In genomic region chr19:3003046-3003445, GRCh38 we compare ENCODE assay signal across 22 cellular contexts. TPM values are rescaled to one million over a fixed set of nuclear protein-coding genes. Genes with fewer than 3 reads are reported as not detected.
"Had no signal": no experiment of that assay in that cellular context is flagged by ENCODE, and none has a peak within 500 bp of the region (broad histone marks: within the 10 kb centered on the region; RNA-seq: fewer than 3 reads in every experiment).

No MANE protein-coding gene starts in this region.

- H3K27ac Mint-ChIP-seq: activated CD4-positive, alpha-beta memory T cell treated with anti-CD3 and anti-CD28 coated beads, Interleukin-2, amount 10 ng/mL, durations not matched to agents 7 days and 5 days; activated CD4-positive, alpha-beta T cell treated with anti-CD3 and anti-CD28 coated beads for 36 hours; activated naive CD4-positive, alpha-beta T cell treated with anti-CD3 and anti-CD28 coated beads for 36 hours; activated naive CD8-positive, alpha-beta T cell; activated T-helper 17 cell treated with anti-CD3 and anti-CD28 coated beads, Interleukin-2, amount 50 U/mL, for 72 hours had no signal

- ATAC-seq: activated CD4-positive, alpha-beta T cell treated with anti-CD3 and anti-CD28 coated beads for 36 hours; activated T-helper 17 cell treated with anti-CD3 and anti-CD28 coated beads, Interleukin-2, amount 50 U/mL, for 72 hours had no signal

- H3K4me3 ChIP-seq: Peyer's patch had no signal

- H3K4me1 Mint-ChIP-seq: activated CD4-positive, alpha-beta memory T cell treated with anti-CD3 and anti-CD28 coated beads, Interleukin-2, amount 10 ng/mL, durations not matched to agents 7 days and 5 days; activated CD4-positive, alpha-beta T cell treated with anti-CD3 and anti-CD28 coated beads for 36 hours; activated T-helper 17 cell treated with anti-CD3 and anti-CD28 coated beads, Interleukin-2, amount 50 U/mL, for 72 hours had no signal

- H3K4me3 Mint-ChIP-seq: activated CD4-positive, alpha-beta memory T cell treated with anti-CD3 and anti-CD28 coated beads, Interleukin-2, amount 10 ng/mL, durations not matched to agents 7 days and 5 days; activated CD4-positive, alpha-beta T cell treated with anti-CD3 and anti-CD28 coated beads for 36 hours; activated naive CD4-positive, alpha-beta T cell treated with anti-CD3 and anti-CD28 coated beads for 36 hours; activated naive CD8-positive, alpha-beta T cell; activated T-helper 17 cell treated with anti-CD3 and anti-CD28 coated beads, Interleukin-2, amount 50 U/mL, for 72 hours had no signal

- H3K9me3 ChIP-seq: Peyer's patch had no signal

- DNase-seq: activated CD4-positive, alpha-beta memory T cell treated with anti-CD3 and anti-CD28 coated beads, Interleukin-2, amount 10 ng/mL, durations not matched to agents 7 days and 5 days; activated CD4-positive, alpha-beta T cell treated with anti-CD3 and anti-CD28 coated beads for 36 hours; activated CD4-positive, alpha-beta T cell treated with anti-CD3 and anti-CD28 coated beads, Interleukin-2, amount 50 U/mL, for 1 hour; activated gamma-delta T cell; activated naive CD4-positive, alpha-beta T cell treated with anti-CD3 and anti-CD28 coated beads for 36 hours; activated T-cell treated with anti-CD3 and anti-CD28 coated beads for 4 hours; activated T-cell treated with anti-CD3 and anti-CD28 coated beads, Interleukin-2, amount 50 U/mL, for 48 hours; cerebellar nuclear complex; Kasumi-1; NCI-H1048; NCI-H1930; NCI-H2171; NCI-H510A treated with DMSO at 0.1 percent for 48 hours; NCI-H69; Peyer's patch; SHP77; T-helper 1 cell had no signal

- FAIRE-seq: colon had no signal

- H3K9me3 Mint-ChIP-seq: activated CD4-positive, alpha-beta memory T cell treated with anti-CD3 and anti-CD28 coated beads, Interleukin-2, amount 10 ng/mL, durations not matched to agents 7 days and 5 days; activated naive CD4-positive, alpha-beta T cell treated with anti-CD3 and anti-CD28 coated beads for 36 hours; activated T-helper 17 cell treated with anti-CD3 and anti-CD28 coated beads, Interleukin-2, amount 50 U/mL, for 72 hours had no signal

- H3K27me3 Mint-ChIP-seq: activated CD4-positive, alpha-beta memory T cell treated with anti-CD3 and anti-CD28 coated beads, Interleukin-2, amount 10 ng/mL, durations not matched to agents 7 days and 5 days; activated CD4-positive, alpha-beta T cell treated with anti-CD3 and anti-CD28 coated beads for 36 hours; activated naive CD8-positive, alpha-beta T cell; activated T-helper 17 cell treated with anti-CD3 and anti-CD28 coated beads, Interleukin-2, amount 50 U/mL, for 72 hours had no signal

- H3K27ac ChIP-seq: Peyer's patch, VCaP had no signal

- H3K4me1 ChIP-seq: Peyer's patch had no signal

- H3K36me3 ChIP-seq: Peyer's patch had no signal

- H3K27me3 ChIP-seq: Peyer's patch had no signal

RNA-seq across cellular contexts. Expression of gene TLE2, which starts 26.0 kb away (rescaled TPM):
- total RNA-seq: M059J had no signal
